ENCODE assay signal across 5 cellular contexts in genomic region chr9:124120272-124120671, GRCh38.
"Had no signal": no experiment of that assay in that cellular context is flagged by ENCODE, and none has a peak within 500 bp of the region (broad histone marks: within the 10 kb centered on the region; RNA-seq: fewer than 3 reads in every experiment).

No MANE protein-coding gene starts in this region.

- H3K4me2 ChIP-seq: KMS-11 had no signal

- H3K9ac ChIP-seq: KMS-11 had no signal

- FAIRE-seq: HTR-8/SVneo had no signal

- DNase-seq: KBM-7, KG1 had no signal

- H3K27ac ChIP-seq: HL-60, KMS-11 had no signal
